Comparison of ENCODE assay signal across 1 cellular context in genomic region chr3:66001626-66002025, GRCh38.
TF ChIP-seq lines count a peak whose summit lies in the region.

No MANE protein-coding gene starts in this region.

TF ChIP-seq in HepG2, 621 proteins besides CTCF, POLR2A, EP300 and RAD21 (continued from another document):
- TF ChIP-seq GMEB1 (CRISPR knock-in tag; IDR thresholded peaks at IDR 0.05; ENCODE audit: borderline replicate concordance) (no peak), TSC22D2 (CRISPR knock-in tag; IDR thresholded peaks at IDR 0.05; ENCODE audit: borderline replicate concordance) (no peak), BORCS8-MEF2B (CRISPR knock-in tag; IDR thresholded peaks at IDR 0.05) (no peak), ZNF781 (CRISPR knock-in tag; IDR thresholded peaks at IDR 0.05; ENCODE audit: borderline replicate concordance, not compliant biosample characterization) (no peak), RNF2 (conservative IDR thresholded peaks at IDR 0.05; ENCODE audit: low read depth) (no peak), MXD3 (CRISPR knock-in tag; IDR thresholded peaks at IDR 0.05) (no peak), ZNF484 (CRISPR knock-in tag; IDR thresholded peaks at IDR 0.05; ENCODE audit: borderline replicate concordance, low read depth) (no peak), TCF7L2 (IDR thresholded peaks at IDR 0.05; ENCODE audit: low read depth, low read length) (no peak), SP2 (CRISPR knock-in tag; IDR thresholded peaks at IDR 0.05) (no peak), ESRRA (CRISPR knock-in tag; IDR thresholded peaks at IDR 0.05; ENCODE audit: low read depth) (no peak), ZNF296 (CRISPR knock-in tag; conservative IDR thresholded peaks at IDR 0.05) (no peak), ZNF337 (CRISPR knock-in tag; IDR thresholded peaks at IDR 0.05; ENCODE audit: borderline replicate concordance, low read depth) (no peak)
